24 cellular contexts compared by ENCODE assay signal in the genomic region with DNA sequence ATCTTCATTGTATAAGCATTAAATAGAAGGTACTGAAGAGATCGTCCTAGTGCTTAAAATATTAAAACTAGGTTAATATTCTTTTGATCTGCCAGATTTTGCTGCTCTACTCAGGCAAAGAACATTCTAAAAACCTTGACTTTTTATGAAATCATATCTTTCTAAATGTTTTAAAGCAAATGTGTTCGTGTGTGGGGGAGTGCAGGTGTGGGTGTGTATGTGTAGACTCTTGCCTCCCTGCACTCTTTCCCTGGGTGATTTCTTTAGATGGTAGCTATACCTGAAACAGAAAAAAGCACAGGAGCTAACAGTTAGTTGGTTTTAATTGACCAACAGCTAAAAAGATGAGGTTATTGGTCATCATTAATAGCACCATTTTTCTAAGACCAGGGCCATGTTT.
"Had no signal": no experiment of that assay in that cellular context is flagged by ENCODE, and none has a peak within 500 bp of the region (broad histone marks: within the 10 kb centered on the region; RNA-seq: fewer than 3 reads in every experiment).

No MANE protein-coding gene starts in this region.

- ATAC-seq: stimulated activated effector memory CD8-positive, alpha-beta T cell treated with anti-CD3 and anti-CD28 coated beads, Interleukin-12 subunit alpha, Interleukin-12 subunit beta, amount 100 ng/mL, for 72 hours; stimulated activated memory B cell treated with anti-CD40 and anti-IgM and Interleukin-4, amounts not matched to agents 10 μg/mL and 1 μg/mL and 100 μg/mL, for 72 hours; stimulated activated naive B cell treated with anti-CD40 and anti-IgM and Interleukin-4, amounts not matched to agents 10 μg/mL and 1 μg/mL and 100 μg/mL, for 72 hours; stimulated activated naive CD8-positive, alpha-beta T cell treated with anti-CD3 and anti-CD28 coated beads, Interleukin-15, amount 100 ng/mL, for 72 hours; stimulated activated naive CD8-positive, alpha-beta T cell treated with anti-CD3 and anti-CD28 coated beads, Interleukin-15, Interleukin-2, amounts not matched to agents 100 U/mL and 50 U/mL, for 24 hours; upper lobe of right lung had no signal

- DNase-seq: stimulated activated CD4-positive, alpha-beta T cell treated with anti-CD3 and anti-CD28 coated beads, Interleukin-2, amount 100 ng/mL, for 48 hours; stimulated activated CD4-positive, alpha-beta T cell treated with anti-CD3 and anti-CD28 coated beads, Interleukin-4, amount 100 ng/mL, for 1 hour; stimulated activated CD4-positive, alpha-beta T cell treated with anti-CD3 and anti-CD28 coated beads, Interleukin-4, amount 100 ng/mL, for 24 hours; stimulated activated CD4-positive, alpha-beta T cell treated with anti-CD3 and anti-CD28 coated beads, Interleukin-4, amount 100 ng/mL, for 4 hours; stimulated activated CD8-positive, alpha-beta memory T cell treated with anti-CD3 and anti-CD28 coated beads, Interleukin-4, amount 100 ng/mL, for 48 hours; stimulated activated naive B cell treated with anti-CD40 and anti-IgM and Interleukin-4, amounts not matched to agents 10 μg/mL and 1 μg/mL and 100 μg/mL, for 72 hours; stimulated activated naive CD4-positive, alpha-beta T cell; stimulated activated naive CD4-positive, alpha-beta T cell treated with Interleukin-2 at 50 U/mL for 16 hours; stimulated activated naive CD8-positive, alpha-beta T cell treated with anti-CD3 and anti-CD28 coated beads, Interleukin-15, amount 100 ng/mL, for 72 hours; stimulated activated naive CD8-positive, alpha-beta T cell treated with anti-CD3 and anti-CD28 coated beads, Interleukin-15, Interleukin-2, amounts not matched to agents 100 U/mL and 50 U/mL, for 24 hours; stomach; substantia nigra; testis; thyroid gland; tibial artery; transverse colon; trophoblast cell; upper lobe of left lung; upper lobe of right lung; uterus had no signal

- H3K36me3 Mint-ChIP-seq: stimulated activated effector memory CD8-positive, alpha-beta T cell treated with anti-CD3 and anti-CD28 coated beads, Interleukin-12 subunit alpha, Interleukin-12 subunit beta, amount 100 ng/mL, for 72 hours; stimulated activated memory B cell treated with anti-CD40 and anti-IgM and Interleukin-4, amounts not matched to agents 10 μg/mL and 1 μg/mL and 100 μg/mL, for 72 hours; type B pancreatic cell had no signal

- H3K27ac Mint-ChIP-seq: stimulated activated effector memory CD8-positive, alpha-beta T cell treated with anti-CD3 and anti-CD28 coated beads, Interleukin-12 subunit alpha, Interleukin-12 subunit beta, amount 100 ng/mL, for 72 hours; stimulated activated memory B cell treated with anti-CD40 and anti-IgM and Interleukin-4, amounts not matched to agents 10 μg/mL and 1 μg/mL and 100 μg/mL, for 72 hours; stimulated activated naive B cell treated with anti-CD40 and anti-IgM and Interleukin-4, amounts not matched to agents 10 μg/mL and 1 μg/mL and 100 μg/mL, for 72 hours; stimulated activated naive CD8-positive, alpha-beta T cell treated with anti-CD3 and anti-CD28 coated beads, Interleukin-15, amount 100 ng/mL, for 72 hours; stimulated activated naive CD8-positive, alpha-beta T cell treated with anti-CD3 and anti-CD28 coated beads, Interleukin-15, Interleukin-2, amounts not matched to agents 100 ng/mL and 50 ng/mL, for 24 hours; type B pancreatic cell had no signal

- H3K4me3 Mint-ChIP-seq: stimulated activated effector memory CD8-positive, alpha-beta T cell treated with anti-CD3 and anti-CD28 coated beads, Interleukin-12 subunit alpha, Interleukin-12 subunit beta, amount 100 ng/mL, for 72 hours; stimulated activated memory B cell treated with anti-CD40 and anti-IgM and Interleukin-4, amounts not matched to agents 10 μg/mL and 1 μg/mL and 100 μg/mL, for 72 hours; stimulated activated naive B cell treated with anti-CD40 and anti-IgM and Interleukin-4, amounts not matched to agents 10 μg/mL and 1 μg/mL and 100 μg/mL, for 72 hours; stimulated activated naive CD8-positive, alpha-beta T cell treated with anti-CD3 and anti-CD28 coated beads, Interleukin-15, amount 100 ng/mL, for 72 hours; stimulated activated naive CD8-positive, alpha-beta T cell treated with anti-CD3 and anti-CD28 coated beads, Interleukin-15, Interleukin-2, amounts not matched to agents 100 ng/mL and 50 ng/mL, for 24 hours; type B pancreatic cell had no signal

- H3K9me3 Mint-ChIP-seq: type B pancreatic cell had no signal

- H3K4me1 Mint-ChIP-seq: stimulated activated effector memory CD8-positive, alpha-beta T cell treated with anti-CD3 and anti-CD28 coated beads, Interleukin-12 subunit alpha, Interleukin-12 subunit beta, amount 100 ng/mL, for 72 hours; stimulated activated memory B cell treated with anti-CD40 and anti-IgM and Interleukin-4, amounts not matched to agents 10 μg/mL and 1 μg/mL and 100 μg/mL, for 72 hours; stimulated activated naive B cell treated with anti-CD40 and anti-IgM and Interleukin-4, amounts not matched to agents 10 μg/mL and 1 μg/mL and 100 μg/mL, for 72 hours; stimulated activated naive CD8-positive, alpha-beta T cell treated with anti-CD3 and anti-CD28 coated beads, Interleukin-15, amount 100 ng/mL, for 72 hours had no signal
